In genomic region chr2:85011747-85012146, GRCh38 we compare ENCODE assay signal across 13 cellular contexts. TPM values are rescaled to one million over a fixed set of nuclear protein-coding genes. Genes with fewer than 3 reads are reported as not detected.
A peak's percentile ranks its signal among the peaks of the same experiment; 100 is the strongest.
DNase-seq lines count a peak whose midpoint lies in the region; ATAC-seq and TF ChIP-seq lines count a peak whose summit lies in the region.
"Had no signal": no experiment of that assay in that cellular context is flagged by ENCODE, and none has a peak within 500 bp of the region (broad histone marks: within the 10 kb centered on the region; RNA-seq: fewer than 3 reads in every experiment).

No MANE protein-coding gene starts in this region.

- DNase-seq in activated naive CD4-positive, alpha-beta T cell treated with anti-CD3 and anti-CD28 coated beads, Interleukin-2, amount 50 U/mL, for 72 hours (ENCODE audit: low spot score in 2 of 2): no peak
- DNase-seq in NAMALWA (ENCODE audit: low spot score) (peak; percentile 44), choroid plexus epithelial cell (ENCODE audit: low read depth) (no peak), Right ventricle myocardium inferior (ENCODE audit: missing footprints) (no peak)
- no peak for DNase-seq in stimulated activated effector memory CD8-positive, alpha-beta T cell treated with anti-CD3 and anti-CD28 coated beads, Interleukin-12 subunit alpha, Interleukin-12 subunit beta, amount 100 ng/mL, for 72 hours (ENCODE audit: low spot score in 2 of 2)
- DNase-seq: activated gamma-delta T cell, head of caudate nucleus, NCI-H187 had no signal

- H3K4me3 ChIP-seq in choroid plexus epithelial cell (ENCODE audit: low read depth, low read length): no peak overlapping the region
- H3K4me3 ChIP-seq: skin epidermis had no signal

- H3K36me3 Mint-ChIP-seq in activated naive CD4-positive, alpha-beta T cell treated with anti-CD3 and anti-CD28 coated beads, Interleukin-2, amount 50 U/mL, for 24 hours: peaks cover 26% of the 10 kb centered on the region
- peaks cover 10 to 38% of the 10 kb centered on the region in 2 donors for H3K36me3 Mint-ChIP-seq in activated naive CD4-positive, alpha-beta T cell treated with anti-CD3 and anti-CD28 coated beads, Interleukin-2, amount 50 U/mL, for 72 hours
- H3K36me3 Mint-ChIP-seq in stimulated activated effector memory CD8-positive, alpha-beta T cell treated with anti-CD3 and anti-CD28 coated beads, Interleukin-12 subunit alpha, Interleukin-12 subunit beta, amount 100 ng/mL, for 72 hours: peaks cover 57% of the 10 kb centered on the region

- no peak for ATAC-seq in activated naive CD4-positive, alpha-beta T cell treated with anti-CD3 and anti-CD28 coated beads, Interleukin-2, amount 50 U/mL, for 72 hours
- no peak for ATAC-seq in stimulated activated effector memory CD8-positive, alpha-beta T cell treated with anti-CD3 and anti-CD28 coated beads, Interleukin-12 subunit alpha, Interleukin-12 subunit beta, amount 100 ng/mL, for 72 hours
- ATAC-seq in Right ventricle myocardium inferior (no peak), HG03135 (IDR thresholded peaks at IDR 0.05; ENCODE audit: unreplicated experiment) (no peak), HG02588 (IDR thresholded peaks at IDR 0.05; ENCODE audit: unreplicated experiment) (no peak)

- peak overlapping the region; percentile 81 for H3K4me3 Mint-ChIP-seq in activated naive CD4-positive, alpha-beta T cell treated with anti-CD3 and anti-CD28 coated beads, Interleukin-2, amount 50 U/mL, for 24 hours
- no peak overlapping the region for H3K4me3 Mint-ChIP-seq in stimulated activated effector memory CD8-positive, alpha-beta T cell treated with anti-CD3 and anti-CD28 coated beads, Interleukin-12 subunit alpha, Interleukin-12 subunit beta, amount 100 ng/mL, for 72 hours
- H3K4me3 Mint-ChIP-seq: dendritic cell treated with granulocyte-macrophage colony-stimulating factor and Interleukin-4, amounts not matched to agents 40 ng/mL and 50 ng/mL, for 4 days had no signal

- peak; percentile 15 for TF ChIP-seq CTCF in choroid plexus epithelial cell (conservative IDR thresholded peaks at IDR 0.05; ENCODE audit: low read depth, low read length)

- H3K27ac Mint-ChIP-seq in activated naive CD4-positive, alpha-beta T cell treated with anti-CD3 and anti-CD28 coated beads, Interleukin-2, amount 50 U/mL, for 24 hours: peak overlapping the region; percentile 89
- H3K27ac Mint-ChIP-seq in activated naive CD4-positive, alpha-beta T cell treated with anti-CD3 and anti-CD28 coated beads, Interleukin-2, amount 50 U/mL, for 72 hours: peak overlapping the region in 1 of 2 donors; percentile 88
- peak overlapping the region; percentile 24 for H3K27ac Mint-ChIP-seq in stimulated activated effector memory CD8-positive, alpha-beta T cell treated with anti-CD3 and anti-CD28 coated beads, Interleukin-12 subunit alpha, Interleukin-12 subunit beta, amount 100 ng/mL, for 72 hours

- no peaks in the 10 kb centered on the region for H3K27me3 Mint-ChIP-seq in activated naive CD4-positive, alpha-beta T cell treated with anti-CD3 and anti-CD28 coated beads, Interleukin-2, amount 50 U/mL, for 24 hours
- H3K27me3 Mint-ChIP-seq: dendritic cell treated with granulocyte-macrophage colony-stimulating factor and Interleukin-4, amounts not matched to agents 40 ng/mL and 50 ng/mL, for 4 days had no signal

- intact Hi-C loops in Right ventricle myocardium inferior (cut with DNase I): no loop called here

- peaks cover 7% of the 10 kb centered on the region for H3K9me3 Mint-ChIP-seq in activated naive CD4-positive, alpha-beta T cell treated with anti-CD3 and anti-CD28 coated beads, Interleukin-2, amount 50 U/mL, for 24 hours
- H3K9me3 Mint-ChIP-seq in activated naive CD4-positive, alpha-beta T cell treated with anti-CD3 and anti-CD28 coated beads, Interleukin-2, amount 50 U/mL, for 72 hours: peaks cover 0 to 13% of the 10 kb centered on the region in 2 donors
- no peaks in the 10 kb centered on the region for H3K9me3 Mint-ChIP-seq in stimulated activated effector memory CD8-positive, alpha-beta T cell treated with anti-CD3 and anti-CD28 coated beads, Interleukin-12 subunit alpha, Interleukin-12 subunit beta, amount 100 ng/mL, for 72 hours
- H3K9me3 Mint-ChIP-seq: dendritic cell treated with granulocyte-macrophage colony-stimulating factor and Interleukin-4, amounts not matched to agents 40 ng/mL and 50 ng/mL, for 4 days had no signal

- peaks cover 91% of the 10 kb centered on the region for H3K4me1 Mint-ChIP-seq in activated naive CD4-positive, alpha-beta T cell treated with anti-CD3 and anti-CD28 coated beads, Interleukin-2, amount 50 U/mL, for 24 hours
- peaks cover 83% of the 10 kb centered on the region for H3K4me1 Mint-ChIP-seq in stimulated activated effector memory CD8-positive, alpha-beta T cell treated with anti-CD3 and anti-CD28 coated beads, Interleukin-12 subunit alpha, Interleukin-12 subunit beta, amount 100 ng/mL, for 72 hours

RNA-seq across cellular contexts. Expression of gene KCMF1, which starts 40.8 kb away (rescaled TPM):
- 100 to 1,000 TPM; 108 to 124 TPM for total RNA-seq in activated naive CD4-positive, alpha-beta T cell treated with anti-CD3 and anti-CD28 coated beads, Interleukin-2, amount 50 U/mL, for 72 hours
- 87.5 TPM for total RNA-seq in Right ventricle myocardium inferior
